In genomic region chr3:132543016-132543739, GRCh38 we compare ENCODE assay signal across 10 cellular contexts. TPM values are rescaled to one million over a fixed set of nuclear protein-coding genes. Genes with fewer than 3 reads are reported as not detected.
DNase-seq lines count a peak whose midpoint lies in the region; TF ChIP-seq lines count a peak whose summit lies in the region.
"Had no signal": no experiment of that assay in that cellular context is flagged by ENCODE, and none has a peak within 500 bp of the region (broad histone marks: within the 10 kb centered on the region; RNA-seq: fewer than 3 reads in every experiment).

No MANE protein-coding gene starts in this region.

- no peak for TF ChIP-seq POLR2A in spleen (IDR thresholded peaks at IDR 0.05)

- H3K9me3 ChIP-seq in spleen, result peaks cover 0 to 4% (median 0%) of the 10 kb centered on the region in 8 donors

- in situ Hi-C loops in brain microvascular endothelial cell (cut with HindIII; ENCODE audit: low pct_ligation_motif_present, low sequenced_read_pairs), result loop anchor here (25.0 kb wide), 1 partner anchor 94 kb away; no protein-coding TSS in a partner anchor

- 49 to 74% (median 64%) methylated on average over 2 of the region's 2 CpGs for WGBS in spleen, 5 donors

- peaks cover 2% of the 10 kb centered on the region for H3K36me3 ChIP-seq in brain microvascular endothelial cell (replicated peaks)
- H3K36me3 ChIP-seq in spleen, result peaks cover 5 to 49% (median 26%) of the 10 kb centered on the region in 6 donors

- DNase-seq in Daoy (ENCODE audit: low read depth), result peak; percentile 54
- peak; percentile 95 for DNase-seq in M059J (ENCODE audit: low read depth)
- DNase-seq in brain microvascular endothelial cell, result peak; percentile 68
- DNase-seq in non-pigmented ciliary epithelial cell (ENCODE audit: low read depth), result peak; percentile 91
- DNase-seq in NCI-H1417 (lab: John Stamatoyannopoulos, UW), result no peak
- DNase-seq in spleen, result no peak
- no peak for DNase-seq in activated CD8-positive, alpha-beta memory T cell treated with anti-CD3 and anti-CD28 coated beads, Interleukin-2, amount 50 U/mL, for 48 hours
- DNase-seq in GM20000 (ENCODE audit: low spot score), result no peak
- DNase-seq: NCI-H146, nucleus accumbens had no signal

- TF ChIP-seq CTCF in brain microvascular endothelial cell (IDR thresholded peaks at IDR 0.05; ENCODE audit: low read depth, low read length, missing control alignments), result no peak
- no peak for TF ChIP-seq CTCF in spleen (IDR thresholded peaks at IDR 0.05 in 8 of 11, conservative IDR thresholded peaks at IDR 0.05 in 3 of 11)
- no peak for TF ChIP-seq CTCF in GM20000 (IDR thresholded peaks at IDR 0.05; ENCODE audit: extremely low read depth, missing control alignments)

- H3K27ac ChIP-seq in brain microvascular endothelial cell, result peak overlapping the region; percentile 75
- no peak overlapping the region for H3K27ac ChIP-seq in spleen

- intact Hi-C loops in spleen (cut with DNase I; ENCODE audit: low total_unique reads), result no loop called here

- H3K27me3 ChIP-seq in brain microvascular endothelial cell (replicated peaks) (no peaks in the 10 kb centered on the region), spleen (replicated peaks in 1 of 7) (no peaks in the 10 kb centered on the region)

- H3K4me1 ChIP-seq in spleen, result no peaks in the 10 kb centered on the region

- H3K4me3 ChIP-seq in brain microvascular endothelial cell (ENCODE audit: low read depth, low read length) (no peak overlapping the region), spleen (no peak overlapping the region)

RNA-seq across cellular contexts. Expression of gene ACKR4, which starts 53.9 kb away (rescaled TPM):
- total RNA-seq in Daoy (2014; rRNA removed; shearing (Covaris generic)), result not detected in 2 replicates
- total RNA-seq in M059J (2014; rRNA removed; shearing (Covaris generic)), result 0.20 and 0.44 TPM in 2 replicates
- total RNA-seq in spleen, result 1 to 10 TPM; 1.1 to 2.6 (median 1.3) TPM
- 1 to 10 TPM in 2 of 3 donors, under 1 TPM in 1; 0.50 to 1.2 (median 1.0) TPM for polyA plus RNA-seq in spleen

Comparison
In these comparisons a context has a peak if more than half of its experiments do, and no peak if none do; other contexts are left out.
1. DNase-seq: peak in Daoy (single experiment), M059J (single experiment), brain microvascular endothelial cell (single experiment) and non-pigmented ciliary epithelial cell (single experiment); none in NCI-H1417 (0 of 3), spleen (single experiment), activated CD8-positive, alpha-beta memory T cell treated with anti-CD3 and anti-CD28 coated beads, Interleukin-2, amount 50 U/mL, for 48 hours (single experiment) and GM20000 (single experiment).